Comparison of ENCODE assay signal across 8 cellular contexts in the genomic region with DNA sequence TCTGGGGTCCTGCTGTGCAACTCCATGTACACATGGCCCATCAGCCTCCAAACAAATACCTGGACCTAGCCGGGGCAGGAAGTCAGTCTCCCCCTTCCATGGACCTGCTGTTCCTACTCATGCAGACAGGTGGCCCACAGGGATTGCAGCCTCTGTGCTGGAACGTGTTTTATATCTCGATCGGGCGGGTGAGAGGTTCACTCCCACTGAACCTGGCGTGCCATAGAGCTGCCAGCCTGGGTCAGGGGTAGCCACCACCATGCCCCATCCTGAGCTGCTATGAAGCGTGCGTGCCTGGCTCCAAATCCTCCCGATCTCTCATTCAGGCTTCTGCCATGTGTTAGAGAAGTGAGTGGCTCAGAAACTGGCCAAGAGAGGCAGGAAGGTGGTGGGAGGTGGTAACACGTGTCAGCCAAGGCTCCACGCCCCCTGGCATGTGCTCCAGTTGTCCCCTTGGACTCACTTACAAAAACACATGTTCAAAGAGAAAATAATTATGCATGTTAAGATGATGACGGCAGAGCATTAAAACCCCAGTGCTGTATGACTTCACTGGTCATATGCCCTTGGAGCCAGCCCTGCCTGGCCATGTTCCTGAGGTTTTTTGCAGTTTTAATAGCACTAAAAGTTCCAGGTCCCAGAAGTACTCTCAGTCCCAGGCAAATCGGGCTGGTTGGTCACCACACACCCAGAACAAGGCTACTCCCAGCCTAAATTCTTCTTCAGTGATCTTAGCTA. TPM values are rescaled to one million over a fixed set of nuclear protein-coding genes. Genes with fewer than 3 reads are reported as not detected.
DNase-seq lines count a peak whose midpoint lies in the region; ATAC-seq, FAIRE-seq and TF ChIP-seq lines count a peak whose summit lies in the region.
"Had no signal": no experiment of that assay in that cellular context is flagged by ENCODE, and none has a peak within 500 bp of the region (broad histone marks: within the 10 kb centered on the region; RNA-seq: fewer than 3 reads in every experiment).

No MANE protein-coding gene starts in this region.

- in situ Hi-C loops in K562 (cut with MboI): loop anchor here (5.0 kb wide), 1 partner anchor 68 kb away; no protein-coding TSS in a partner anchor

- H3K4me3 ChIP-seq in K562 (no peak overlapping the region), kidney (ENCODE audit: low read length in 2 of 2) (no peak overlapping the region), suprapubic skin (no peak overlapping the region)

- peaks cover 8% of the 10 kb centered on the region for H4K20me1 ChIP-seq in K562 (replicated peaks; ENCODE audit: control insufficient read depth, insufficient read depth, low read length)

- H3K36me3 ChIP-seq in K562 (ENCODE audit: control insufficient read depth, insufficient read depth, low read length) (peaks cover 66% of the 10 kb centered on the region), kidney (ENCODE audit: control insufficient read depth in 1 of 2, insufficient read depth in 2 of 2, low read length in 2 of 2) (peaks cover 9 to 22% of the 10 kb centered on the region in 2 donors), suprapubic skin (peaks cover 46% of the 10 kb centered on the region)

- TF ChIP-seq CTCF in HFFc6 (IDR thresholded peaks at IDR 0.05) (peak; percentile 75), K562 (IDR thresholded peaks at IDR 0.05 in 2 of 3, conservative IDR thresholded peaks at IDR 0.05 in 1 of 3; ENCODE audit: insufficient read depth in 2 of 3, low read depth in 1 of 3, low read length in 3 of 3) (peak; percentile 45 to 64 (median 56); a peak in 5 of 6 replicates), kidney (IDR thresholded peaks at IDR 0.05; ENCODE audit: borderline replicate concordance, extremely low read depth, insufficient read depth) (peak; percentile 70), suprapubic skin (IDR thresholded peaks at IDR 0.05) (peak in 1 of 2 donors; percentile 56)

- H3K9me3 ChIP-seq in K562 (replicated peaks; ENCODE audit: control insufficient read depth, insufficient read depth, low read depth, low read length) (no peaks in the 10 kb centered on the region), kidney (ENCODE audit: control insufficient read depth in 1 of 2, low read length in 2 of 2) (no peaks in the 10 kb centered on the region), suprapubic skin (no peaks in the 10 kb centered on the region)

- H3K4me3 Mint-ChIP-seq in HFFc6: no peak overlapping the region; the same call in 1 of the 2 replicates
- no peak overlapping the region for H3K4me3 Mint-ChIP-seq in activated T-cell treated with anti-CD3 and anti-CD28 coated beads, Interleukin-2, amount 50 U/mL, for 72 hours

- ATAC-seq in K562 (peak; percentile 58; the same call in 2 of the 3 replicates), HG02763 (IDR thresholded peaks at IDR 0.05; ENCODE audit: unreplicated experiment) (no peak), GM21526 (IDR thresholded peaks at IDR 0.05; ENCODE audit: low FRiP score, unreplicated experiment) (no peak)
- no peak for ATAC-seq in activated T-cell treated with anti-CD3 and anti-CD28 coated beads, Interleukin-2, amount 50 U/mL, for 72 hours (replicated peaks in 1 of 2)

- TF ChIP-seq POLR2A in K562 (conservative IDR thresholded peaks at IDR 0.05): no peak
- TF ChIP-seq POLR2A in suprapubic skin (IDR thresholded peaks at IDR 0.05): no peak

- H3K27me3 Mint-ChIP-seq in HFFc6 (ENCODE audit: insufficient read depth): peaks cover 5% of the 10 kb centered on the region; the same call in 1 of the 2 replicates
- H3K27me3 Mint-ChIP-seq in activated T-cell treated with anti-CD3 and anti-CD28 coated beads, Interleukin-2, amount 50 U/mL, for 72 hours (ENCODE audit: low read depth): no peaks in the 10 kb centered on the region

- H3K79me2 ChIP-seq in K562 (ENCODE audit: control insufficient read depth, insufficient read depth, low read length): no peaks in the 10 kb centered on the region

- WGBS in K562 (ENCODE audit: insufficient coverage, low coverage, missing lambda C conversion rate): 75% methylated on average over 13 of the region's 13 CpGs
- 66% methylated on average over 13 of the region's 13 CpGs for WGBS in suprapubic skin

- H3K4me1 ChIP-seq in K562 (replicated peaks in 1 of 2; ENCODE audit: control insufficient read depth in 2 of 2, insufficient read depth in 2 of 2, low read length in 2 of 2) (peaks cover 9 to 14% of the 10 kb centered on the region in 2 experiments; a peak in 3 of 5 replicates), kidney (ENCODE audit: control insufficient read depth in 1 of 2, insufficient read depth in 1 of 2, low read depth in 1 of 2, low read length in 2 of 2) (peaks cover 0 to 25% of the 10 kb centered on the region in 2 donors), suprapubic skin (peaks cover 48% of the 10 kb centered on the region)

- no peak overlapping the region for H3K4me2 ChIP-seq in K562 (ENCODE audit: insufficient read depth, low read length)

- TF ChIP-seq EP300 in K562 (IDR thresholded peaks at IDR 0.05; ENCODE audit: low read length): no peak
- TF ChIP-seq EP300 in suprapubic skin (IDR thresholded peaks at IDR 0.05): no peak

- TF ChIP-seq RAD21 in K562 (CRISPR knock-in tag; conservative IDR thresholded peaks at IDR 0.05 in 1 of 2, IDR thresholded peaks at IDR 0.05 in 1 of 2): peak in 1 of 2 experiments; percentile 50; a peak in 2 of 4 replicates

- no TSS peak for BruUV-seq in K562 (replicated peaks; lab: Mats Ljungman, UMichigan)

- no peaks in the 10 kb centered on the region for H3K9me1 ChIP-seq in K562 (ENCODE audit: control insufficient read depth, insufficient read depth, low read length)

- H3K27ac ChIP-seq in K562 (ENCODE audit: extremely low read depth, low read depth, low read length): no peak overlapping the region; the same call in 2 of the 3 replicates
- peak overlapping the region; percentile 49 to 75 for H3K27ac ChIP-seq in kidney (ENCODE audit: low read depth in 2 of 2, low read length in 2 of 2)
- H3K27ac ChIP-seq in suprapubic skin: peak overlapping the region; percentile 78

- H3K4me1 Mint-ChIP-seq in HFFc6 (ENCODE audit: low read depth): peaks cover 50% of the 10 kb centered on the region
- H3K4me1 Mint-ChIP-seq in activated T-cell treated with anti-CD3 and anti-CD28 coated beads, Interleukin-2, amount 50 U/mL, for 72 hours (ENCODE audit: low read depth): peaks cover 14% of the 10 kb centered on the region

- no peak overlapping the region for H2AFZ ChIP-seq in K562 (ENCODE audit: low read depth, low read length)

- POLR2A ChIA-PET in K562 (lab: Yijun Ruan, JAX): interaction anchor here (1.5 to 3.3 kb wide), 2 partner anchors 10 to 22 kb away, joined by 3 to 15 read pairs; no protein-coding TSS in a partner anchor

- peaks cover 28% of the 10 kb centered on the region for H3K36me3 Mint-ChIP-seq in HFFc6 (ENCODE audit: low read depth)
- peaks cover 2 to 17% of the 10 kb centered on the region in 2 donors for H3K36me3 Mint-ChIP-seq in activated T-cell treated with anti-CD3 and anti-CD28 coated beads, Interleukin-2, amount 50 U/mL, for 72 hours (ENCODE audit: insufficient read depth in 2 of 2)

- H3K9ac ChIP-seq in K562 (ENCODE audit: insufficient read depth in 1 of 2, low read depth in 2 of 2, low read length in 2 of 2) (no peak overlapping the region), kidney (ENCODE audit: low read length in 2 of 2) (no peak overlapping the region)

- DNase-seq in HFFc6: peak; percentile 27
- peak in 1 of 4 experiments; percentile 29 for DNase-seq in K562 (ENCODE audit: extremely low read depth in 1 of 4, low spot score in 3 of 4)
- no peak for DNase-seq in kidney
- peak in 1 of 2 donors; percentile 88 for DNase-seq in suprapubic skin (ENCODE audit: low spot score in 2 of 2)
- DNase-seq in activated T-cell treated with anti-CD3 and anti-CD28 coated beads, Interleukin-2, amount 50 U/mL, for 72 hours: no peak

- no peaks in the 10 kb centered on the region for H3K27me3 ChIP-seq in K562 (ENCODE audit: control insufficient read depth in 2 of 2, insufficient read depth in 2 of 2, low read length in 2 of 2)
- H3K27me3 ChIP-seq in suprapubic skin: no peaks in the 10 kb centered on the region

- intact Hi-C loops in K562 (cut with micrococcal nuclease): no loop called here
- intact Hi-C loops in kidney (cut with DNase I): no loop called here

- peak overlapping the region; percentile 70 for H3K27ac Mint-ChIP-seq in HFFc6
- H3K27ac Mint-ChIP-seq in activated T-cell treated with anti-CD3 and anti-CD28 coated beads, Interleukin-2, amount 50 U/mL, for 72 hours: no peak overlapping the region

- CTCF ChIA-PET in K562 (lab: Yijun Ruan, JAX; ENCODE audit: low intra/inter-chr PET ratio): no interaction called here

- FAIRE-seq in K562 (lab: Jason Lieb, UNC) (no peak), kidney (lab: Jason Lieb, UNC) (no peak)
- FAIRE-seq: colon had no signal

- no peaks in the 10 kb centered on the region for H3K9me3 Mint-ChIP-seq in HFFc6
- no peaks in the 10 kb centered on the region for H3K9me3 Mint-ChIP-seq in activated T-cell treated with anti-CD3 and anti-CD28 coated beads, Interleukin-2, amount 50 U/mL, for 72 hours

RNA-seq across cellular contexts. Expression of a gene that starts 30.6 kb away (rescaled TPM):
- under 1 TPM in 5 of 6 experiments, not detected in 1; 0.20 to 0.53 (median 0.38) TPM for total RNA-seq in HFFc6 (2021; fragmentation: NEBNext Ultra II Directional; extraction: Animal tissue kit (Norgen Biotek cat#: 25700))
- total RNA-seq in K562 (2011; cell fraction: chromatin; rRNA removed; ENCODE audit: low replicate concordance): 299 and 667 TPM in 2 replicates
- total RNA-seq in K562 (2011; cell fraction: nucleolus; rRNA removed): 475 and 577 TPM in 2 replicates
- 452 and 464 TPM in 2 replicates for total RNA-seq in K562 (2011; cell fraction: nucleoplasm; rRNA removed)
- total RNA-seq in K562 (2014; rRNA removed) (221 and 262 TPM in 2 replicates), K562 (2014; rRNA removed; fragmentation: Illumina TruSeq; extraction: Trizol) (130 and 158 TPM in 2 replicates), K562 (2015; rRNA removed; fragmentation: Illumina TruSeq; extraction: Trizol) (169 and 170 TPM in 2 replicates), K562 (2021) (173 TPM in 2 replicates), kidney (201 TPM), suprapubic skin (100 to 1,000 TPM in 3 of 4 donors, 10 to 100 TPM in 1; 98.4 to 308 (median 219) TPM)
- polyA plus RNA-seq in K562 (2011; rRNA removed) (346 and 462 TPM in 2 replicates), K562 (2014; fragmentation: Illumina TruSeq; extraction: Trizol) (264 and 319 TPM in 2 replicates), K562 (2014; fragmentation: Nextera tagmentation; extraction: Ambion mirVana) (10 to 100 TPM; 15.0 to 35.1 TPM), K562 (2014; rRNA removed) (314 and 326 TPM in 2 replicates), kidney (ENCODE audit: insufficient read depth, low read depth, low replicate concordance) (1,628 TPM)
- 293 and 363 TPM in 2 replicates for polyA plus RNA-seq in K562 (2011; cell fraction: cytosol; rRNA removed)
- 419 and 596 TPM in 2 replicates for polyA plus RNA-seq in K562 (2011; cell fraction: nucleus; rRNA removed)
- 197 and 377 TPM in 2 replicates for polyA plus RNA-seq in K562 (2012)
- polyA minus RNA-seq in K562 (2011; rRNA and poly(A)+ RNA removed): 172 and 231 TPM in 2 replicates
- 126 and 148 TPM in 2 replicates for polyA minus RNA-seq in K562 (2011; cell fraction: cytosol; rRNA and poly(A)+ RNA removed)
- polyA minus RNA-seq in K562 (2011; cell fraction: nucleus; rRNA and poly(A)+ RNA removed): 135 and 136 TPM in 2 replicates
- 10 to 100 TPM in 1 of 2 donors, 1 to 10 TPM in 1; 7.1 to 33.1 TPM for total RNA-seq in activated T-cell treated with anti-CD3 and anti-CD28 coated beads, Interleukin-2, amount 50 U/mL, for 72 hours

RNA-seq across cellular contexts. Expression of a gene that starts 41.5 kb away (rescaled TPM):
- total RNA-seq in HFFc6 (2021; fragmentation: NEBNext Ultra II Directional; extraction: Animal tissue kit (Norgen Biotek cat#: 25700)): 100 to 1,000 TPM; 346 to 512 (median 410) TPM
- total RNA-seq in K562 (2011; cell fraction: chromatin; rRNA removed; ENCODE audit: low replicate concordance): 78.8 and 247 TPM in 2 replicates
- 43.7 and 63.3 TPM in 2 replicates for total RNA-seq in K562 (2011; cell fraction: nucleolus; rRNA removed)
- total RNA-seq in K562 (2011; cell fraction: nucleoplasm; rRNA removed): 127 and 191 TPM in 2 replicates
- 202 and 281 TPM in 2 replicates for total RNA-seq in K562 (2014; rRNA removed)
- total RNA-seq in K562 (2014; rRNA removed; fragmentation: Illumina TruSeq; extraction: Trizol): 127 and 157 TPM in 2 replicates
- total RNA-seq in K562 (2015; rRNA removed; fragmentation: Illumina TruSeq; extraction: Trizol): 193 and 197 TPM in 2 replicates
- total RNA-seq in K562 (2021): 187 and 240 TPM in 2 replicates
- 268 and 400 TPM in 2 replicates for polyA plus RNA-seq in K562 (2011; rRNA removed)
- 61.7 and 122 TPM in 2 replicates for polyA plus RNA-seq in K562 (2011; cell fraction: cytosol; rRNA removed)
- polyA plus RNA-seq in K562 (2011; cell fraction: nucleus; rRNA removed): 49.9 and 79.3 TPM in 2 replicates
- 208 and 400 TPM in 2 replicates for polyA plus RNA-seq in K562 (2012)
- 497 and 578 TPM in 2 replicates for polyA plus RNA-seq in K562 (2014; fragmentation: Illumina TruSeq; extraction: Trizol)
- 100 to 1,000 TPM; 244 to 365 TPM for polyA plus RNA-seq in K562 (2014; fragmentation: Nextera tagmentation; extraction: Ambion mirVana)
- polyA plus RNA-seq in K562 (2014; rRNA removed): 454 and 615 TPM in 2 replicates
- polyA minus RNA-seq in K562 (2011; rRNA and poly(A)+ RNA removed): 149 and 157 TPM in 2 replicates
- polyA minus RNA-seq in K562 (2011; cell fraction: cytosol; rRNA and poly(A)+ RNA removed): 46.6 and 48.9 TPM in 2 replicates
- polyA minus RNA-seq in K562 (2011; cell fraction: nucleus; rRNA and poly(A)+ RNA removed): 35.3 and 77.4 TPM in 2 replicates
- total RNA-seq in kidney: 325 TPM
- polyA plus RNA-seq in kidney (ENCODE audit: insufficient read depth, low read depth, low replicate concordance): 319 TPM
- total RNA-seq in suprapubic skin: 100 to 1,000 TPM; 103 to 149 (median 127) TPM
- 100 to 1,000 TPM; 170 TPM for total RNA-seq in activated T-cell treated with anti-CD3 and anti-CD28 coated beads, Interleukin-2, amount 50 U/mL, for 72 hours

Comparison
In these comparisons a context has a peak if more than half of its experiments do, and no peak if none do; other contexts are left out.
1. RNA of a gene that starts 30.6 kb away (total RNA-seq): 98.4 to 308 TPM in suprapubic skin, 201 TPM in kidney (single experiment), 130 to 667 TPM in K562 and 7.1 to 33.1 TPM in activated T-cell treated with anti-CD3 and anti-CD28 coated beads, Interleukin-2, amount 50 U/mL, for 72 hours; 0.20 to 0.53 TPM in HFFc6; every median in the first group is over 4 times any median in the second.